ENCODE assay signal across 8 cellular contexts in the genomic region with DNA sequence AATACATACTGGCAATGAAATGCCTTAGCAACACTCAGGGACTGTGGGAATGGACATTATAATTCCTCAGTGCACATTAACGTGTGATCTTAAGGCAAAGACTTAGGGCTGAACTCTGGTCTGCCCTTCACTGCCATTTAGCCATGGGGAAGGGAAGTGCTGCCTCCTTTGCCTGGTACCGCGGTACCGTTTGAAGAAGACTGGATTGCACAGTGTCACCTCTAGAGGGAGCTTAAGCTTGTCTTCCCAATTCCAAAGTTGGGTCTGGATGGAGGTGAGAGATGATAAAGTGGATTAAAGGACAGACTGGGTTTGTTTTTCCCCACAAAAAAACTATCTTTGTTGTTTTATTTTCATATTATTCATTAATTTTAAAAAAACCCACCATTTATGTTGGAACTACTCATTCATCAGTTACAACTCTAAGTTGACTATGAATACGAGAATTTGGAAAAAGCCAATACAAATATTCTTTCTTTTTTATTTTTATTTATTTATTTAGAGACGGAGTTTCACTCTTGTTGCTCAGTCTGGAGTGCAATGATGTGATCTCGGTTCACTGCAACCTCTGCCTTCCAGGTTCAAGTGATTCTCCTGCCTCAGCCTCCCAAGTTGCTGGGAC.
DNase-seq lines count a peak whose midpoint lies in the region; ATAC-seq and TF ChIP-seq lines count a peak whose summit lies in the region.

No MANE protein-coding gene starts in this region.

- H3K4me2 ChIP-seq in OCI-LY3 (ENCODE audit: low read length): no peak overlapping the region

- no peaks in the 10 kb centered on the region for H3K9me3 ChIP-seq in OCI-LY3 (ENCODE audit: insufficient read depth, low read length)

- no peaks in the 10 kb centered on the region for H3K4me1 ChIP-seq in OCI-LY3 (ENCODE audit: low read length)

- H3K79me2 ChIP-seq in OCI-LY3 (ENCODE audit: low read length): no peaks in the 10 kb centered on the region

- H3K27me3 ChIP-seq in OCI-LY3 (ENCODE audit: low read depth, low read length): no peaks in the 10 kb centered on the region

- no peaks in the 10 kb centered on the region for H3K36me3 ChIP-seq in OCI-LY3 (replicated peaks; ENCODE audit: low read depth, low read length)

- peak; percentile 48; the same call in 2 of the 3 replicates for TF ChIP-seq CTCF in GM12872 (IDR thresholded peaks at IDR 0.05; ENCODE audit: insufficient read depth, low read depth, low read length)
- peak; percentile 37 for TF ChIP-seq CTCF in OCI-LY3 (IDR thresholded peaks at IDR 0.05; ENCODE audit: low read depth, low read length)
- peak; percentile 87 for TF ChIP-seq CTCF in fibroblast of mammary gland (conservative IDR thresholded peaks at IDR 0.05; ENCODE audit: control insufficient read depth, insufficient read depth, low read depth, low read length)

- H3K4me3 ChIP-seq in OCI-LY3 (ENCODE audit: low read length) (no peak overlapping the region), fibroblast of mammary gland (ENCODE audit: control insufficient read depth, low read depth, low read length) (no peak overlapping the region)

- ATAC-seq in GM21619 (IDR thresholded peaks at IDR 0.05; ENCODE audit: unreplicated experiment): no peak
- no peak for ATAC-seq in GM21360 (IDR thresholded peaks at IDR 0.05; ENCODE audit: unreplicated experiment)

- H3K27ac ChIP-seq in OCI-LY3 (ENCODE audit: low read length): no peak overlapping the region

- no peak overlapping the region for H3K9ac ChIP-seq in OCI-LY3 (ENCODE audit: low read length)

- intact Hi-C loops in posterior vena cava (cut with DNase I): no loop called here

- no peak overlapping the region for H2AFZ ChIP-seq in OCI-LY3 (ENCODE audit: low read depth, low read length)

- no peaks in the 10 kb centered on the region for H4K20me1 ChIP-seq in OCI-LY3 (ENCODE audit: insufficient read depth, low read length)

- DNase-seq in 8988T (peak; percentile 24), fibroblast of mammary gland (ENCODE audit: low read depth) (peak; percentile 45), putamen (ENCODE audit: low spot score) (peak; percentile 40), posterior vena cava (ENCODE audit: low spot score) (no peak)

Comparison
In these comparisons a context has a peak if more than half of its experiments do, and no peak if none do; other contexts are left out.
1. CTCF ChIP-seq: peak in every context shown above with its lines; median percentile 87 in fibroblast of mammary gland; 48 in GM12872; 37 in OCI-LY3.